ENCODE assay signal across 8 cellular contexts in genomic region chr3:12663311-12663935, GRCh38. TPM values are rescaled to one million over a fixed set of nuclear protein-coding genes. Genes with fewer than 3 reads are reported as not detected.
DNase-seq lines count a peak whose midpoint lies in the region; ATAC-seq and TF ChIP-seq lines count a peak whose summit lies in the region.

No MANE protein-coding gene starts in this region.

- POLR2A ChIA-PET in CD8-positive, alpha-beta memory T cell (lab: Charles Lee) = interaction anchor here (0.6 to 2.4 kb wide), 7 partner anchors 9 to 1988 kb away, joined by 3 to 8 read pairs (median 5); partner anchors contain the start of genes CCDC174, MKRN2, NUP210 and RPL32

- CTCF ChIA-PET in CD8-positive, alpha-beta memory T cell (lab: Charles Lee) = interaction anchor here (1.5 to 1.7 kb wide), 3 partner anchors 10 to 94 kb away, joined by 4 to 6 read pairs (median 4); no protein-coding TSS in a partner anchor

- no peaks in the 10 kb centered on the region for H3K36me3 ChIP-seq in CD8-positive, alpha-beta memory T cell (ENCODE audit: insufficient read depth, low read length)
- no peaks in the 10 kb centered on the region for H3K36me3 ChIP-seq in mucosa of rectum (ENCODE audit: control insufficient read depth in 2 of 2, insufficient read depth in 2 of 2, low read length in 2 of 2)

- H3K9me3 ChIP-seq in CD8-positive, alpha-beta memory T cell (ENCODE audit: low read length) = no peaks in the 10 kb centered on the region
- no peaks in the 10 kb centered on the region for H3K9me3 ChIP-seq in mucosa of rectum (ENCODE audit: control insufficient read depth in 2 of 2, low read length in 2 of 2)

- intact Hi-C loops in activated CD4-positive, alpha-beta T cell treated with anti-CD3 and anti-CD28 coated beads, Interleukin-2, amount 10 ng/mL, durations not matched to agents 24 days and 14 days (cut with micrococcal nuclease) = loop anchor here (5.0 to 10.0 kb wide), 2 partner anchors 56 to 1461 kb away; partner anchors contain the start of genes CHCHD4 and TMEM43

- H3K27me3 Mint-ChIP-seq in CD8-positive, alpha-beta memory T cell = no peaks in the 10 kb centered on the region
- no peaks in the 10 kb centered on the region for H3K27me3 Mint-ChIP-seq in activated CD4-positive, alpha-beta T cell treated with anti-CD3 and anti-CD28 coated beads, Interleukin-2, amount 10 ng/mL, durations not matched to agents 24 days and 14 days

- peak overlapping the region; percentile 95 to 97 for H3K9ac ChIP-seq in mucosa of rectum (ENCODE audit: low read depth in 1 of 2, low read length in 2 of 2)

- TF ChIP-seq CTCF in GM13977 (IDR thresholded peaks at IDR 0.05; ENCODE audit: extremely low read depth, insufficient read depth, missing control alignments) = no peak

- peaks cover 35 to 53% (median 49%) of the 10 kb centered on the region in 3 donors for H3K4me1 Mint-ChIP-seq in CD8-positive, alpha-beta memory T cell
- peaks cover 33% of the 10 kb centered on the region for H3K4me1 Mint-ChIP-seq in activated CD4-positive, alpha-beta T cell treated with anti-CD3 and anti-CD28 coated beads, Interleukin-2, amount 10 ng/mL, durations not matched to agents 24 days and 14 days

- H3K36me3 Mint-ChIP-seq in CD8-positive, alpha-beta memory T cell = peaks cover 0 to 18% (median 4%) of the 10 kb centered on the region in 3 donors
- peaks cover 4% of the 10 kb centered on the region for H3K36me3 Mint-ChIP-seq in activated CD4-positive, alpha-beta T cell treated with anti-CD3 and anti-CD28 coated beads, Interleukin-2, amount 10 ng/mL, durations not matched to agents 24 days and 14 days (ENCODE audit: low read depth)

- peaks cover 33% of the 10 kb centered on the region for H3K4me1 ChIP-seq in CD8-positive, alpha-beta memory T cell (ENCODE audit: insufficient read depth, low read length)
- H3K4me1 ChIP-seq in mucosa of rectum (ENCODE audit: control insufficient read depth in 2 of 2, insufficient read depth in 2 of 2, low read length in 2 of 2) = peaks cover 13 to 17% of the 10 kb centered on the region in 2 donors

- DNase-seq in CD8-positive, alpha-beta memory T cell = peak in 3 of 5 donors; percentile 14 to 57 (median 49)
- no peak for DNase-seq in activated CD4-positive, alpha-beta T cell treated with anti-CD3 and anti-CD28 coated beads, Interleukin-2, amount 10 ng/mL, durations not matched to agents 24 days and 14 days
- DNase-seq in epithelial cell of prostate (ENCODE audit: low read depth, low spot score) (no peak), stromal cell of bone marrow (ENCODE audit: low read depth) (peak; percentile 18), GM13977 (ENCODE audit: low spot score) (no peak)

- in situ Hi-C loops in GM13977 (cut with MboI; ENCODE audit: low pct_unique_long_range_greater_than_20kb, low sequenced_read_pairs, unreplicated experiment) = no loop called here

- H3K27ac Mint-ChIP-seq in CD8-positive, alpha-beta memory T cell = peak overlapping the region; percentile 93 to 100 (median 99)
- peak overlapping the region; percentile 99 for H3K27ac Mint-ChIP-seq in activated CD4-positive, alpha-beta T cell treated with anti-CD3 and anti-CD28 coated beads, Interleukin-2, amount 10 ng/mL, durations not matched to agents 24 days and 14 days

- ATAC-seq in GM19397 (IDR thresholded peaks at IDR 0.05; ENCODE audit: unreplicated experiment) (peak; percentile 49), HG03469 (IDR thresholded peaks at IDR 0.05; ENCODE audit: unreplicated experiment) (peak; percentile 16)

- H3K27ac ChIP-seq in CD8-positive, alpha-beta memory T cell (ENCODE audit: low read depth, low read length) = peak overlapping the region; percentile 96
- H3K27ac ChIP-seq in epithelial cell of prostate (peak overlapping the region; percentile 94), mucosa of rectum (ENCODE audit: low read depth in 2 of 2, low read length in 2 of 2) (peak overlapping the region; percentile 99)

- H3K27me3 ChIP-seq in CD8-positive, alpha-beta memory T cell (ENCODE audit: insufficient read depth, low read length, poor library complexity, severe bottlenecking) = no peaks in the 10 kb centered on the region
- no peaks in the 10 kb centered on the region for H3K27me3 ChIP-seq in mucosa of rectum (ENCODE audit: control insufficient read depth in 2 of 2, insufficient read depth in 2 of 2, low read length in 2 of 2)

- peak overlapping the region; percentile 99 for H3K4me3 ChIP-seq in CD8-positive, alpha-beta memory T cell (ENCODE audit: low read length)
- H3K4me3 ChIP-seq in mucosa of rectum (ENCODE audit: low read length in 2 of 2) = peak overlapping the region; percentile 99

- H3K4me3 Mint-ChIP-seq in CD8-positive, alpha-beta memory T cell = peak overlapping the region; percentile 93 to 100 (median 99)
- peak overlapping the region; percentile 88 for H3K4me3 Mint-ChIP-seq in activated CD4-positive, alpha-beta T cell treated with anti-CD3 and anti-CD28 coated beads, Interleukin-2, amount 10 ng/mL, durations not matched to agents 24 days and 14 days

- no peaks in the 10 kb centered on the region for H3K9me3 Mint-ChIP-seq in CD8-positive, alpha-beta memory T cell
- no peaks in the 10 kb centered on the region for H3K9me3 Mint-ChIP-seq in activated CD4-positive, alpha-beta T cell treated with anti-CD3 and anti-CD28 coated beads, Interleukin-2, amount 10 ng/mL, durations not matched to agents 24 days and 14 days

RNA-seq across cellular contexts. Expression of gene RAF1, which starts 0.5 kb away (rescaled TPM):
- 10 to 100 TPM; 89.4 to 90.9 TPM for total RNA-seq in CD8-positive, alpha-beta memory T cell
- polyA plus RNA-seq in CD8-positive, alpha-beta memory T cell = 73.1 TPM
- 90.5 and 93.2 TPM in 2 replicates for total RNA-seq in activated CD4-positive, alpha-beta T cell treated with anti-CD3 and anti-CD28 coated beads, Interleukin-2, amount 10 ng/mL, durations not matched to agents 24 days and 14 days

Comparison
In these comparisons a context has a peak if more than half of its experiments do, and no peak if none do; other contexts are left out.
1. DNase-seq: peak in CD8-positive, alpha-beta memory T cell (3 of 5) and stromal cell of bone marrow (single experiment); none in activated CD4-positive, alpha-beta T cell treated with anti-CD3 and anti-CD28 coated beads, Interleukin-2, amount 10 ng/mL, durations not matched to agents 24 days and 14 days (single experiment), epithelial cell of prostate (single experiment) and GM13977 (single experiment).
2. Peak in every context shown above with its lines, with median percentiles within 50 percentile points of each other: H3K27ac ChIP-seq.